8 cellular contexts compared by ENCODE assay signal in the genomic region with DNA sequence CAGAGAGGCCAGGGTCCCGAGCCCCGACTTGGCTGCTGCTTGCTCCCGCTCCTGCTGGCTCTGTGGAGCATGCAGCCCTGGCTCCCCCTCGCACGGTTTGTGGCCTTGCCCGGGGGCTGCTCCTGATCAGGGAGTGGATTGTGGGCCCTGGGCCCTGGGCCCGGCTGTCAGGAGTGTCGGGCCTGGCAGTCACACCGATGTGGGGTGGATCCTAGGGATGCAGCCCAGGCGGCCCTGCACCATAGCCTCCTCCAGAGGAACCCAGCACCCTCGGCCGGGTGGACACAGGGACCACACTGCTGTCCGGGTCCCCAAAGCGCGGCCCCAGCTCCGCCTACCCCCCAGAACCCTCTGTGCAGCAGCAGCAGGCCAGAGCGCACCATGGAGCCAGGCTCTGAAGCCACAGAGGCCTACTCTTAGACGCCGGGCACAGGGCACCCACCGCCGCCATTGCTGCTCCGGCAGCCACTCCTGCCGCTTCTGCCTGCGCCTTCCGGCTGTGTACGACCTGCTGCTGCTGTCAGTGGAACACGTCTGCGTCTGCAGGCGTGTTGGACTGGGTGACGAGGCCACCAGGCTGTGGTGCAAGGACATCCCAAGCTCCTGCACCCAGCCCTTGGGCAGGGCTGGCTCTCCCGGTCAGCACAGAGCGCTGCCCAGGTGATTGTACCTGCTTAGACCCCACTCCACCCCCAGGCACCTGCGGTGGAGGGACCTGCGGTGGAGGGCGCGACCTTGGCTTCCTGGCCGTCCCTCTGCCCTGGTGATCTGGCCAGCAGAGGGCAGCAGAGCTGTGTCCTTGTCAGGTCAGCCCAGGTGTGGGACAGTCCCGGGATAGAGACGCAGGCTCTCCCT. TPM values are rescaled to one million over a fixed set of nuclear protein-coding genes. Genes with fewer than 3 reads are reported as not detected.
DNase-seq lines count a peak whose midpoint lies in the region; ATAC-seq and TF ChIP-seq lines count a peak whose summit lies in the region.

No MANE protein-coding gene starts in this region.

- H3K27ac ChIP-seq in DND-41 (ENCODE audit: low read length) (no peak overlapping the region), SK-N-SH (ENCODE audit: low read depth in 2 of 2, low read length in 1 of 2) (no peak overlapping the region)

- DNase-seq in DND-41 (peak; percentile 71), SK-N-SH (peak; percentile 95), cardiac septum (ENCODE audit: low spot score) (peak; percentile 94), pulmonary artery endothelial cell (ENCODE audit: low read depth, low spot score) (peak; percentile 17), NCI-H2081 treated with DMSO at 0.1 percent for 48 hours (lab: John Stamatoyannopoulos, UW) (no peak), DMS114 treated with DMSO at 0.1 percent for 48 hours (lab: John Stamatoyannopoulos, UW; ENCODE audit: unreplicated experiment) (no peak)
- DNase-seq in activated naive CD4-positive, alpha-beta T cell treated with anti-CD3 and anti-CD28 coated beads, Interleukin-2, amount 50 U/mL, for 72 hours (ENCODE audit: low spot score in 2 of 2), result peak in 1 of 2 donors; percentile 89

- POLR2A ChIA-PET in SK-N-SH (lab: Yijun Ruan, JAX), result no interaction called here

- H2AFZ ChIP-seq in DND-41 (ENCODE audit: low read depth, low read length) (no peak overlapping the region), SK-N-SH (ENCODE audit: low read depth) (no peak overlapping the region)

- H3K4me1 ChIP-seq in DND-41 (ENCODE audit: insufficient read depth, low read length) (no peaks in the 10 kb centered on the region), SK-N-SH (ENCODE audit: control insufficient read depth in 1 of 2, insufficient read depth in 2 of 2, low read depth in 1 of 2, low read length in 1 of 2) (peaks cover 0 to 2% of the 10 kb centered on the region in 2 experiments; a peak in 1 of 4 replicates)

- WGBS in SK-N-SH (ENCODE audit: low lambda C conversion rate), result 63% methylated on average over 15 of the region's 39 CpGs

- H3F3A ChIP-seq in SK-N-SH (replicated peaks; ENCODE audit: insufficient read depth), result no peaks in the 10 kb centered on the region

- CTCF ChIA-PET in SK-N-SH (lab: Yijun Ruan, JAX), result interaction anchor here (0.6 to 16.8 kb wide), 46 partner anchors 9 to 1023 kb away, joined by 3 to 357 read pairs (median 4); partner anchors contain the start of genes SLX9 and UBE2G2

- TF ChIP-seq CTCF in DND-41 (IDR thresholded peaks at IDR 0.05; ENCODE audit: borderline replicate concordance, extremely low read depth, low read length, poor library complexity, severe bottlenecking), result peak; percentile 92
- peak; percentile 93 for TF ChIP-seq CTCF in SK-N-SH (IDR thresholded peaks at IDR 0.05)

- peak; percentile 91 for TF ChIP-seq RAD21 in SK-N-SH (IDR thresholded peaks at IDR 0.05; ENCODE audit: low read length)

- H3K9me3 Mint-ChIP-seq in activated naive CD4-positive, alpha-beta T cell treated with anti-CD3 and anti-CD28 coated beads, Interleukin-2, amount 50 U/mL, for 72 hours, result no peaks in the 10 kb centered on the region

- H3K27ac Mint-ChIP-seq in activated naive CD4-positive, alpha-beta T cell treated with anti-CD3 and anti-CD28 coated beads, Interleukin-2, amount 50 U/mL, for 72 hours, result no peak overlapping the region

- H3K27me3 ChIP-seq in DND-41 (ENCODE audit: insufficient read depth, low read length, poor library complexity) (no peaks in the 10 kb centered on the region), SK-N-SH (ENCODE audit: insufficient read depth) (no peaks in the 10 kb centered on the region)

- H3K36me3 ChIP-seq in DND-41 (ENCODE audit: insufficient read depth, low read length) (peaks cover 86% of the 10 kb centered on the region), SK-N-SH (replicated peaks in 1 of 2; ENCODE audit: control insufficient read depth in 1 of 2, insufficient read depth in 2 of 2, low read length in 1 of 2) (peaks cover 4 to 42% of the 10 kb centered on the region in 2 experiments)

- no peak overlapping the region for H3K4me3 ChIP-seq in DND-41 (ENCODE audit: low read depth in 1 of 2, low read length in 2 of 2)
- H3K4me3 ChIP-seq in SK-N-SH (ENCODE audit: low read depth in 2 of 2, low read length in 1 of 2), result peak overlapping the region in 1 of 2 experiments; percentile 33; a peak in 1 of 4 replicates

- no peaks in the 10 kb centered on the region for H3K9me2 ChIP-seq in SK-N-SH

- H3K9ac ChIP-seq in DND-41 (ENCODE audit: low read depth, low read length) (no peak overlapping the region), SK-N-SH (no peak overlapping the region)

- H4K20me1 ChIP-seq in DND-41 (ENCODE audit: insufficient read depth, low read length) (peaks cover 85% of the 10 kb centered on the region), SK-N-SH (ENCODE audit: insufficient read depth) (peaks cover 33% of the 10 kb centered on the region)

- H3K4me2 ChIP-seq in DND-41 (ENCODE audit: insufficient read depth, low read length) (no peak overlapping the region), SK-N-SH (no peak overlapping the region)

- intact Hi-C loops in cardiac septum (cut with DNase I), result loop anchor here (1.0 to 2.0 kb wide), 2 partner anchors 179 to 188 kb away; no protein-coding TSS in a partner anchor

- H3K9me3 ChIP-seq in DND-41 (ENCODE audit: insufficient read depth, low read length, severe bottlenecking) (no peaks in the 10 kb centered on the region), SK-N-SH (no peaks in the 10 kb centered on the region)

- TF ChIP-seq EP300 in SK-N-SH (IDR thresholded peaks at IDR 0.05; ENCODE audit: borderline replicate concordance in 1 of 2, low read depth in 1 of 2, low read length in 1 of 2), result no peak

- ATAC-seq in DND-41 (ENCODE audit: insufficient read depth, low read depth), result peak; percentile 85
- peak; percentile 52 for ATAC-seq in HG03039 (IDR thresholded peaks at IDR 0.05; ENCODE audit: unreplicated experiment)
- ATAC-seq in activated naive CD4-positive, alpha-beta T cell treated with anti-CD3 and anti-CD28 coated beads, Interleukin-2, amount 50 U/mL, for 72 hours, result peak; percentile 92 to 95

- no peaks in the 10 kb centered on the region for H3K36me3 Mint-ChIP-seq in activated naive CD4-positive, alpha-beta T cell treated with anti-CD3 and anti-CD28 coated beads, Interleukin-2, amount 50 U/mL, for 72 hours

- H3K79me2 ChIP-seq in DND-41 (ENCODE audit: insufficient read depth, low read length) (peaks cover 94% of the 10 kb centered on the region), SK-N-SH (ENCODE audit: insufficient read depth) (peaks cover 56% of the 10 kb centered on the region; the same call in 1 of the 2 replicates)

TF ChIP-seq in SK-N-SH, 30 proteins besides CTCF, POLR2A, EP300 and RAD21:
- TF ChIP-seq SMC3 (IDR thresholded peaks at IDR 0.05; ENCODE audit: low read depth, low read length) (peak; percentile 95), JUND (IDR thresholded peaks at IDR 0.05) (no peak)
TF ChIP-seq in SK-N-SH: peak in this region for 1.

RNA-seq across cellular contexts. Expression of gene SLX9, which starts 9.6 kb away (rescaled TPM):
- polyA plus RNA-seq in SK-N-SH (2012; rRNA removed), result 27.1 and 42.9 TPM in 2 replicates
- polyA plus RNA-seq in SK-N-SH (2012; cell fraction: cytosol; rRNA removed), result 26.2 and 31.9 TPM in 2 replicates
- polyA plus RNA-seq in SK-N-SH (2012; cell fraction: nucleus; rRNA removed), result 27.3 and 39.5 TPM in 2 replicates
- 10 to 100 TPM; 25.3 to 63.9 TPM for total RNA-seq in activated naive CD4-positive, alpha-beta T cell treated with anti-CD3 and anti-CD28 coated beads, Interleukin-2, amount 50 U/mL, for 72 hours
- total RNA-seq in cardiac septum (35.8 TPM), pulmonary artery endothelial cell (33.6 and 33.8 TPM in 2 replicates)

RNA-seq across cellular contexts. Expression of gene ITGB2, which starts 28.7 kb away (rescaled TPM):
- 0.67 and 0.77 TPM in 2 replicates for polyA plus RNA-seq in SK-N-SH (2012; rRNA removed)
- polyA plus RNA-seq in SK-N-SH (2012; cell fraction: cytosol; rRNA removed), result 0.32 and 0.75 TPM in 2 replicates
- polyA plus RNA-seq in SK-N-SH (2012; cell fraction: nucleus; rRNA removed), result 2.0 TPM in 2 replicates
- total RNA-seq in activated naive CD4-positive, alpha-beta T cell treated with anti-CD3 and anti-CD28 coated beads, Interleukin-2, amount 50 U/mL, for 72 hours, result 100 to 1,000 TPM; 151 to 272 TPM
- total RNA-seq in cardiac septum (11.5 TPM), pulmonary artery endothelial cell (0.07 and 0.13 TPM in 2 replicates)

Comparison
In these comparisons a context has a peak if more than half of its experiments do, and no peak if none do; other contexts are left out.
1. DNase-seq: peak in DND-41 (single experiment), SK-N-SH (single experiment), cardiac septum (single experiment) and pulmonary artery endothelial cell (single experiment); none in NCI-H2081 treated with DMSO at 0.1 percent for 48 hours (single experiment) and DMS114 treated with DMSO at 0.1 percent for 48 hours (single experiment).
2. RNA of gene ITGB2, which starts 28.7 kb away (total RNA-seq): 151 to 272 TPM in activated naive CD4-positive, alpha-beta T cell treated with anti-CD3 and anti-CD28 coated beads, Interleukin-2, amount 50 U/mL, for 72 hours; 11.5 TPM in cardiac septum (single experiment) and 0.07 to 0.13 TPM in pulmonary artery endothelial cell; every median in the first group is over 10 times any median in the second.
3. Peak in every context shown above with its lines, with median percentiles within 50 percentile points of each other: ATAC-seq.